In the genomic region with DNA sequence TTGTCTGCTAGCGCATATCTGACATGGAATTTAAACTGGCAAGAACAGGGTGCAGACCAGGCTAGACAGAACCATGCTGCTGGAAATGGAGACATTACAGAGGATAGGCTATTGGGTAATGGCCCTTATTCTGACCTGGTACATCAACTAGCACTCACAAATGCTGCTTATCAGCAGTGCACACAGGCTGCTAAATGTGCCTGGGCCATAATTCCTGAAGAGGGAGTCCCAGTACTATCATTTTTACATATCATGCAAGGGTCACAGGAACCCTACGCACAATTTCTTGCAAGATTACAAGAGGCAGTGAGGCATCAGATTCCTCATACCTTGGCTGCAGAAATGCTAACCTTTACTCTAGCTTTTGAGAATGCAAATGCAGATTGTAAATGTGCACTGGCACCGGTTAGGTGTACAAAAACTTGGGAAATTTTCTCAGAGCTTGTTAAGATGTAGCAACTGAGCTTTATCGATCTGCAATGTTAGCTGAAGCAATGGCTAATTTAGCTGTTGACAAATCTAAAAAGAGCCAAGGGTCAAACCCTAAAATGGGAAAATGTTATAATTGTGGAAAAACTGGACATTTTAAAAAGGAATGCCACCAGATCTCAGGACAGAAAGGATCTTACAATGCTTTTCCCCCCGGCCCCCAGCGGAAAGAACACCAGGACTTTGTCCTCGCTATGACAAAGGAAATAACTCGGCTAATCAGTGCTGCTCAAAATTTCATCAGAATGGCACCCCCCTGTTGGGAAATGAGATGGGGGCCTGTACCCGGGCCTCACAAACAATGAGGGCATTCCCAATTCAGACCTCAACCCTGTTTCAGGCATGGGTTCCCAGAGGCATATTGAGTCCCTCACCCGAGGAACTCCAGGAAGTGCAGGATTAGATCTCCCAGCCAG, we compare ENCODE assay signal across 20 cellular contexts. TPM values are rescaled to one million over a fixed set of nuclear protein-coding genes. Genes with fewer than 3 reads are reported as not detected.
DNase-seq lines count a peak whose midpoint lies in the region; ATAC-seq, FAIRE-seq and TF ChIP-seq lines count a peak whose summit lies in the region.
"Had no signal": no experiment of that assay in that cellular context is flagged by ENCODE, and none has a peak within 500 bp of the region (broad histone marks: within the 10 kb centered on the region; RNA-seq: fewer than 3 reads in every experiment).

No MANE protein-coding gene starts in this region.

- POLR2A ChIA-PET in K562 (lab: Yijun Ruan, JAX), result no interaction called here

- FAIRE-seq in K562 (lab: Jason Lieb, UNC), result peak; percentile 86
- FAIRE-seq: colon had no signal

- peak; percentile 74 to 88 for TF ChIP-seq RAD21 in K562 (CRISPR knock-in tag; conservative IDR thresholded peaks at IDR 0.05 in 1 of 2, IDR thresholded peaks at IDR 0.05 in 1 of 2)

- no peak overlapping the region for H3K4me3 Mint-ChIP-seq in natural killer cell treated with Interleukin-12 subunit alpha and Interleukin-12 subunit beta and Interleukin-15 and Interleukin-18, amount 100 ng/mL, for 72 hours
- no peak overlapping the region for H3K4me3 Mint-ChIP-seq in natural killer cell
- H3K4me3 Mint-ChIP-seq: activated T-helper 1 cell treated with anti-CD3 and anti-CD28 coated beads, Interleukin-12 subunit alpha, Interleukin-12 subunit beta, Interleukin-2, Interleukin-4 antibody, amounts not matched to agents 30 ng/mL and 10 ng/mL and 1 ng/mL, durations not matched to agents 14 hours and 24 hours and 36 hours had no signal

- no peak overlapping the region for H3K9ac ChIP-seq in K562 (ENCODE audit: insufficient read depth in 1 of 2, low read depth in 2 of 2, low read length in 2 of 2)

- peak overlapping the region; percentile 3; the same call in 1 of the 2 replicates for H2AFZ ChIP-seq in K562 (ENCODE audit: low read depth, low read length)

- TF ChIP-seq POLR2A in K562 (conservative IDR thresholded peaks at IDR 0.05), result no peak

- no peak overlapping the region for H3K27ac Mint-ChIP-seq in natural killer cell treated with Interleukin-12 subunit alpha and Interleukin-12 subunit beta and Interleukin-15 and Interleukin-18, amount 100 ng/mL, for 72 hours
- no peak overlapping the region for H3K27ac Mint-ChIP-seq in natural killer cell
- H3K27ac Mint-ChIP-seq: activated T-helper 1 cell treated with anti-CD3 and anti-CD28 coated beads, Interleukin-12 subunit alpha, Interleukin-12 subunit beta, Interleukin-2, Interleukin-4 antibody, amounts not matched to agents 30 ng/mL and 10 ng/mL and 1 ng/mL, durations not matched to agents 14 hours and 24 hours and 36 hours had no signal

- peaks cover 0 to 4% of the 10 kb centered on the region in 2 experiments; a peak in 2 of 5 replicates for H3K27me3 ChIP-seq in K562 (ENCODE audit: control insufficient read depth in 2 of 2, insufficient read depth in 2 of 2, low read length in 2 of 2)
- H3K27me3 ChIP-seq: esophagus muscularis mucosa had no signal

- no peak overlapping the region for H3K27ac ChIP-seq in K562 (ENCODE audit: extremely low read depth, low read depth, low read length)
- H3K27ac ChIP-seq: esophagus muscularis mucosa had no signal

- WGBS in K562 (ENCODE audit: insufficient coverage, low coverage, missing lambda C conversion rate), result 26% methylated on average over 10 of the region's 10 CpGs

- TF ChIP-seq EP300 in K562 (IDR thresholded peaks at IDR 0.05; ENCODE audit: low read length), result no peak; the same call in 1 of the 2 replicates

- peak; percentile 35 for DNase-seq in natural killer cell treated with Interleukin-12 subunit alpha and Interleukin-12 subunit beta and Interleukin-15 and Interleukin-18, amount 100 ng/mL, for 72 hours (ENCODE audit: low spot score)
- DNase-seq in natural killer cell, result no peak
- DNase-seq in K562 (ENCODE audit: extremely low read depth in 1 of 4, low spot score in 3 of 4), result peak in 2 of 4 experiments; percentile 57 to 78
- DNase-seq in left kidney (ENCODE audit: low read depth, low spot score), result peak; percentile 28
- no peak for DNase-seq in stimulated activated CD4-positive, alpha-beta T cell treated with anti-CD3 and anti-CD28 coated beads, Interleukin-4, amount 100 ng/mL, for 1 hour
- no peak for DNase-seq in GM19238 (ENCODE audit: insufficient read length, low spot score)
- no peak for DNase-seq in NCI-H1092 treated with DMSO at 0.1 percent for 48 hours (lab: John Stamatoyannopoulos, UW)
- DNase-seq: ACHN; activated CD4-positive, alpha-beta T cell treated with anti-CD3 and anti-CD28 coated beads, Interleukin-2, amount 50 U/mL, for 1 hour; H7; mesenchymal stem cell; NCI-H2171 treated with DMSO at 0.1 percent for 48 hours had no signal

- CTCF ChIA-PET in K562 (lab: Yijun Ruan, JAX; ENCODE audit: low intra/inter-chr PET ratio), result interaction anchor here (1.0 to 2.0 kb wide), 6 partner anchors 51 to 343 kb away, joined by 3 to 9 read pairs (median 4); no protein-coding TSS in a partner anchor

- intact Hi-C loops in natural killer cell (cut with micrococcal nuclease), result no loop called here
- intact Hi-C loops in K562 (cut with micrococcal nuclease), result loop anchor here (1.0 to 5.0 kb wide), 8 partner anchors 33 to 351 kb away; a partner anchor contains a TSS

- no peak for ATAC-seq in natural killer cell treated with Interleukin-12 subunit alpha and Interleukin-12 subunit beta and Interleukin-15 and Interleukin-18, amount 100 ng/mL, for 72 hours
- ATAC-seq in natural killer cell (no peak), K562 (peak; percentile 96), GM21360 (IDR thresholded peaks at IDR 0.05; ENCODE audit: unreplicated experiment) (no peak)
- ATAC-seq: Panc1 had no signal

- no peak overlapping the region; the same call in 1 of the 2 replicates for H3K4me2 ChIP-seq in K562 (ENCODE audit: insufficient read depth, low read length)

- 0 out of 2 replicates have a peak, but pooled peaks cover 2% of the 10 kb centered on the region for H3K9me3 ChIP-seq in K562 (replicated peaks; ENCODE audit: control insufficient read depth, insufficient read depth, low read depth, low read length)

- H3K27me3 Mint-ChIP-seq in natural killer cell treated with Interleukin-12 subunit alpha and Interleukin-12 subunit beta and Interleukin-15 and Interleukin-18, amount 100 ng/mL, for 72 hours, result no peaks in the 10 kb centered on the region
- peaks cover 0 to 9% of the 10 kb centered on the region in 2 donors for H3K27me3 Mint-ChIP-seq in natural killer cell (ENCODE audit: low read depth in 2 of 2)

- no peaks in the 10 kb centered on the region for H3K79me2 ChIP-seq in K562 (ENCODE audit: control insufficient read depth, insufficient read depth, low read length)

- peaks cover 0 to 17% of the 10 kb centered on the region in 2 donors for H3K4me1 Mint-ChIP-seq in natural killer cell treated with Interleukin-12 subunit alpha and Interleukin-12 subunit beta and Interleukin-15 and Interleukin-18, amount 100 ng/mL, for 72 hours (ENCODE audit: low read depth in 2 of 2)
- H3K4me1 Mint-ChIP-seq in natural killer cell, result no peaks in the 10 kb centered on the region

- no peaks in the 10 kb centered on the region for H3K9me1 ChIP-seq in K562 (ENCODE audit: control insufficient read depth, insufficient read depth, low read length)

- peaks cover 3% of the 10 kb centered on the region for H3K9me3 Mint-ChIP-seq in natural killer cell treated with Interleukin-12 subunit alpha and Interleukin-12 subunit beta and Interleukin-15 and Interleukin-18, amount 100 ng/mL, for 72 hours
- H3K9me3 Mint-ChIP-seq in natural killer cell, result peaks cover 5 to 6% of the 10 kb centered on the region in 2 donors

- H3K4me3 ChIP-seq in K562, result no peak overlapping the region
- H3K4me3 ChIP-seq: esophagus muscularis mucosa had no signal

- BruUV-seq in K562 (replicated peaks; lab: Mats Ljungman, UMichigan), result no TSS peak

- TF ChIP-seq CTCF in natural killer cell (IDR thresholded peaks at IDR 0.05), result no peak
- peak; percentile 39 to 72 (median 51) for TF ChIP-seq CTCF in K562 (IDR thresholded peaks at IDR 0.05 in 2 of 3, conservative IDR thresholded peaks at IDR 0.05 in 1 of 3; ENCODE audit: insufficient read depth in 2 of 3, low read depth in 1 of 3, low read length in 3 of 3)

- no peaks in the 10 kb centered on the region for H4K20me1 ChIP-seq in K562 (replicated peaks; ENCODE audit: control insufficient read depth, insufficient read depth, low read length)

- H3K4me1 ChIP-seq in K562 (replicated peaks in 1 of 2; ENCODE audit: control insufficient read depth in 2 of 2, insufficient read depth in 2 of 2, low read length in 2 of 2), result peaks cover 3 to 16% of the 10 kb centered on the region in 2 experiments; a peak in 4 of 5 replicates
- H3K4me1 ChIP-seq: esophagus muscularis mucosa had no signal

- H3K36me3 ChIP-seq in K562 (ENCODE audit: control insufficient read depth, insufficient read depth, low read length), result no peaks in the 10 kb centered on the region

- in situ Hi-C loops in K562 (cut with MboI), result no loop called here

- peaks cover 7% of the 10 kb centered on the region for H3K36me3 Mint-ChIP-seq in natural killer cell treated with Interleukin-12 subunit alpha and Interleukin-12 subunit beta and Interleukin-15 and Interleukin-18, amount 100 ng/mL, for 72 hours
- H3K36me3 Mint-ChIP-seq in natural killer cell, result peaks cover 8% of the 10 kb centered on the region

RNA-seq across cellular contexts. Expression of a gene that starts 21.1 kb away (rescaled TPM):
- 1 to 10 TPM; 4.0 to 6.2 TPM for total RNA-seq in natural killer cell treated with Interleukin-12 subunit alpha and Interleukin-12 subunit beta and Interleukin-15 and Interleukin-18, amount 100 ng/mL, for 72 hours
- total RNA-seq in natural killer cell (1 to 10 TPM; 3.0 to 4.6 (median 3.8) TPM), K562 (2014; rRNA removed) (3.6 and 4.1 TPM in 2 replicates), K562 (2014; rRNA removed; fragmentation: Illumina TruSeq; extraction: Trizol) (3.4 and 4.5 TPM in 2 replicates), K562 (2015; rRNA removed; fragmentation: Illumina TruSeq; extraction: Trizol) (3.1 and 4.0 TPM in 2 replicates), K562 (2021) (3.3 and 3.5 TPM in 2 replicates)
- 7.7 and 14.6 TPM in 2 replicates for total RNA-seq in K562 (2011; cell fraction: chromatin; rRNA removed; ENCODE audit: low replicate concordance)
- total RNA-seq in K562 (2011; cell fraction: nucleolus; rRNA removed), result 9.2 and 13.7 TPM in 2 replicates
- 12.1 and 14.7 TPM in 2 replicates for total RNA-seq in K562 (2011; cell fraction: nucleoplasm; rRNA removed)
- polyA plus RNA-seq in K562 (2011; rRNA removed) (4.2 and 5.4 TPM in 2 replicates), K562 (2014; fragmentation: Illumina TruSeq; extraction: Trizol) (3.2 and 3.4 TPM in 2 replicates), K562 (2014; fragmentation: Nextera tagmentation; extraction: Ambion mirVana) (1 to 10 TPM; 4.3 to 5.7 TPM), K562 (2014; rRNA removed) (2.2 and 3.5 TPM in 2 replicates)
- 3.2 and 4.8 TPM in 2 replicates for polyA plus RNA-seq in K562 (2011; cell fraction: cytosol; rRNA removed)
- polyA plus RNA-seq in K562 (2011; cell fraction: nucleus; rRNA removed), result 5.8 and 6.6 TPM in 2 replicates
- polyA plus RNA-seq in K562 (2012), result 4.8 and 12.0 TPM in 2 replicates
- 5.5 and 6.4 TPM in 2 replicates for polyA minus RNA-seq in K562 (2011; rRNA and poly(A)+ RNA removed)
- polyA minus RNA-seq in K562 (2011; cell fraction: cytosol; rRNA and poly(A)+ RNA removed), result 3.1 TPM in 1 of 2 replicates, not detected in the other
- polyA minus RNA-seq in K562 (2011; cell fraction: nucleus; rRNA and poly(A)+ RNA removed), result 11.4 and 11.7 TPM in 2 replicates
- total RNA-seq: H7, MCF 10A had no signal

RNA-seq across cellular contexts. Expression of a gene that starts 36.5 kb away (rescaled TPM):
- under 1 TPM in 1 of 2 donors, not detected in 1; 0.20 TPM for total RNA-seq in natural killer cell treated with Interleukin-12 subunit alpha and Interleukin-12 subunit beta and Interleukin-15 and Interleukin-18, amount 100 ng/mL, for 72 hours
- total RNA-seq in natural killer cell (1 to 10 TPM in 2 of 3 donors, not detected in 1; 1.0 to 1.1 TPM), K562 (2014; rRNA removed) (0.08 TPM in 1 of 2 replicates, not detected in the other), K562 (2014; rRNA removed; fragmentation: Illumina TruSeq; extraction: Trizol) (not detected in 2 replicates), K562 (2015; rRNA removed; fragmentation: Illumina TruSeq; extraction: Trizol) (0.08 TPM in 1 of 2 replicates, not detected in the other), K562 (2021) (0.07 and 0.13 TPM in 2 replicates)
- total RNA-seq in K562 (2011; cell fraction: chromatin; rRNA removed; ENCODE audit: low replicate concordance), result not detected in 2 replicates
- total RNA-seq in K562 (2011; cell fraction: nucleolus; rRNA removed), result not detected in 2 replicates
- not detected in 2 replicates for total RNA-seq in K562 (2011; cell fraction: nucleoplasm; rRNA removed)
- polyA plus RNA-seq in K562 (2011; rRNA removed) (not detected in 2 replicates), K562 (2014; fragmentation: Illumina TruSeq; extraction: Trizol) (not detected in 2 replicates), K562 (2014; fragmentation: Nextera tagmentation; extraction: Ambion mirVana) (not detected), K562 (2014; rRNA removed) (0.71 TPM in 1 of 2 replicates, not detected in the other)
- not detected in 2 replicates for polyA plus RNA-seq in K562 (2011; cell fraction: cytosol; rRNA removed)
- not detected in 2 replicates for polyA plus RNA-seq in K562 (2011; cell fraction: nucleus; rRNA removed)
- 0.53 TPM in 1 of 2 replicates, not detected in the other for polyA plus RNA-seq in K562 (2012)
- not detected in 2 replicates for polyA minus RNA-seq in K562 (2011; rRNA and poly(A)+ RNA removed)
- polyA minus RNA-seq in K562 (2011; cell fraction: cytosol; rRNA and poly(A)+ RNA removed), result not detected in 2 replicates
- polyA minus RNA-seq in K562 (2011; cell fraction: nucleus; rRNA and poly(A)+ RNA removed), result not detected in 2 replicates
- total RNA-seq: activated T-helper 1 cell treated with anti-CD3 and anti-CD28 coated beads, Interleukin-12 subunit alpha, Interleukin-12 subunit beta, Interleukin-2, Interleukin-4 antibody, amounts not matched to agents 30 ng/mL and 10 ng/mL and 1 ng/mL, durations not matched to agents 14 hours and 24 hours and 36 hours; H7; MCF 10A; T-helper 1 cell treated with Interleukin-12 subunit alpha and Interleukin-12 subunit beta and Interleukin-4 antibody, amounts not matched to agents 30 ng/mL and 1 ng/mL, for 36 hours had no signal

RNA-seq across cellular contexts. Expression of a gene that starts 57.4 kb away (rescaled TPM):
- 10 to 100 TPM; 28.3 to 46.2 TPM for total RNA-seq in natural killer cell treated with Interleukin-12 subunit alpha and Interleukin-12 subunit beta and Interleukin-15 and Interleukin-18, amount 100 ng/mL, for 72 hours
- total RNA-seq in natural killer cell (1 to 10 TPM in 2 of 3 donors, under 1 TPM in 1; 0.59 to 7.6 (median 1.0) TPM), K562 (2014; rRNA removed) (not detected in 2 replicates), K562 (2014; rRNA removed; fragmentation: Illumina TruSeq; extraction: Trizol) (not detected in 2 replicates), K562 (2015; rRNA removed; fragmentation: Illumina TruSeq; extraction: Trizol) (not detected in 2 replicates), K562 (2021) (not detected in 2 replicates)
- total RNA-seq in K562 (2011; cell fraction: chromatin; rRNA removed; ENCODE audit: low replicate concordance), result not detected in 2 replicates
- not detected in 2 replicates for total RNA-seq in K562 (2011; cell fraction: nucleolus; rRNA removed)
- not detected in 2 replicates for total RNA-seq in K562 (2011; cell fraction: nucleoplasm; rRNA removed)
- polyA plus RNA-seq in K562 (2011; rRNA removed) (not detected in 2 replicates), K562 (2014; fragmentation: Illumina TruSeq; extraction: Trizol) (not detected in 2 replicates), K562 (2014; fragmentation: Nextera tagmentation; extraction: Ambion mirVana) (not detected), K562 (2014; rRNA removed) (not detected in 2 replicates)
- not detected in 2 replicates for polyA plus RNA-seq in K562 (2011; cell fraction: cytosol; rRNA removed)
- polyA plus RNA-seq in K562 (2011; cell fraction: nucleus; rRNA removed), result not detected in 2 replicates
- not detected in 2 replicates for polyA plus RNA-seq in K562 (2012)
- not detected in 2 replicates for polyA minus RNA-seq in K562 (2011; rRNA and poly(A)+ RNA removed)
- not detected in 2 replicates for polyA minus RNA-seq in K562 (2011; cell fraction: cytosol; rRNA and poly(A)+ RNA removed)
- not detected in 2 replicates for polyA minus RNA-seq in K562 (2011; cell fraction: nucleus; rRNA and poly(A)+ RNA removed)
- total RNA-seq: H7, MCF 10A, osteoblast had no signal

Comparison
In these comparisons a context has a peak if more than half of its experiments do, and no peak if none do; other contexts are left out.
1. DNase-seq: peak in natural killer cell treated with Interleukin-12 subunit alpha and Interleukin-12 subunit beta and Interleukin-15 and Interleukin-18, amount 100 ng/mL, for 72 hours (single experiment) and left kidney (single experiment); none in natural killer cell (single experiment), stimulated activated CD4-positive, alpha-beta T cell treated with anti-CD3 and anti-CD28 coated beads, Interleukin-4, amount 100 ng/mL, for 1 hour (single experiment), GM19238 (single experiment) and NCI-H1092 treated with DMSO at 0.1 percent for 48 hours (single experiment).